ENCODE assay signal across 19 cellular contexts in genomic region chr17:82266142-82266541, GRCh38. TPM values are rescaled to one million over a fixed set of nuclear protein-coding genes. Genes with fewer than 3 reads are reported as not detected.
A peak's percentile ranks its signal among the peaks of the same experiment; 100 is the strongest.
DNase-seq lines count a peak whose midpoint lies in the region; ATAC-seq and TF ChIP-seq lines count a peak whose summit lies in the region.
"Had no signal": no experiment of that assay in that cellular context is flagged by ENCODE, and none has a peak within 500 bp of the region (broad histone marks: within the 10 kb centered on the region; RNA-seq: fewer than 3 reads in every experiment).

No MANE protein-coding gene starts in this region.

- H3K4me3 Mint-ChIP-seq in activated T-cell treated with anti-CD3 and anti-CD28 coated beads, Interleukin-2, amount 50 U/mL, for 72 hours = no peak overlapping the region
- no peak overlapping the region for H3K4me3 Mint-ChIP-seq in chondrocyte (ENCODE audit: unreplicated experiment)
- H3K4me3 Mint-ChIP-seq in naive thymus-derived CD8-positive, alpha-beta T cell = peak overlapping the region in 4 of 10 donors; percentile 2 to 52 (median 10)

- peak overlapping the region; percentile 78 to 79 for H3K27ac ChIP-seq in tibial artery
- H3K27ac ChIP-seq: ovary, SK-N-MC had no signal

- peaks cover 52% of the 10 kb centered on the region for H3K4me1 Mint-ChIP-seq in activated T-cell treated with anti-CD3 and anti-CD28 coated beads, Interleukin-2, amount 50 U/mL, for 72 hours (ENCODE audit: low read depth)
- H3K4me1 Mint-ChIP-seq in chondrocyte (ENCODE audit: low read depth) = peaks cover 57% of the 10 kb centered on the region
- peaks cover 30 to 71% (median 56%) of the 10 kb centered on the region in 4 donors for H3K4me1 Mint-ChIP-seq in naive thymus-derived CD8-positive, alpha-beta T cell

- no peak for ATAC-seq in activated T-cell treated with anti-CD3 and anti-CD28 coated beads, Interleukin-2, amount 50 U/mL, for 72 hours (replicated peaks in 1 of 2)
- no peak for ATAC-seq in naive thymus-derived CD8-positive, alpha-beta T cell
- ATAC-seq in HG03520 (IDR thresholded peaks at IDR 0.05; ENCODE audit: unreplicated experiment) = no peak
- ATAC-seq: GM12878 had no signal

- intact Hi-C loops in tibial artery (cut with DNase I; ENCODE audit: low total_unique reads) (no loop called here), lower leg skin (cut with DNase I; ENCODE audit: low total_unique reads) (loop anchor here (5.0 kb wide), 1 partner anchor 1819 kb away; no protein-coding TSS in a partner anchor)

- WGBS in lower leg skin, 2 donors = 89 to 92% methylated on average over 10 of the region's 10 CpGs

- H3K36me3 Mint-ChIP-seq in activated T-cell treated with anti-CD3 and anti-CD28 coated beads, Interleukin-2, amount 50 U/mL, for 72 hours (ENCODE audit: insufficient read depth in 2 of 2) = peaks cover 18 to 40% of the 10 kb centered on the region in 2 donors
- peaks cover 19% of the 10 kb centered on the region for H3K36me3 Mint-ChIP-seq in chondrocyte (ENCODE audit: low read depth)
- H3K36me3 Mint-ChIP-seq in naive thymus-derived CD8-positive, alpha-beta T cell = peaks cover 0 to 90% (median 8%) of the 10 kb centered on the region in 3 donors

- DNase-seq in activated T-cell treated with anti-CD3 and anti-CD28 coated beads, Interleukin-2, amount 50 U/mL, for 72 hours = no peak
- no peak for DNase-seq in activated T-cell treated with anti-CD3 and anti-CD28 coated beads, Interleukin-2, amount 50 U/mL, for 48 hours
- DNase-seq in chondrocyte (ENCODE audit: low spot score) = no peak
- no peak for DNase-seq in naive thymus-derived CD8-positive, alpha-beta T cell
- no peak for DNase-seq in tibial artery
- no peak for DNase-seq in NK-92 treated with Interleukin-12 subunit alpha and Interleukin-12 subunit beta, amount 100 ng/mL, for 24 hours (lab: John Stamatoyannopoulos, UW)
- DNase-seq in lower leg skin (ENCODE audit: low spot score in 2 of 2) = no peak
- DNase-seq: activated CD4-positive, alpha-beta T cell treated with anti-CD3 and anti-CD28 coated beads for 4 hours; activated gamma-delta T cell; colonic mucosa; DMS79 treated with DMSO at 0.1 percent for 48 hours; NCI-H187; NCI-H82; ovary; stimulated activated CD4-positive, alpha-beta T cell treated with anti-CD3 and anti-CD28 coated beads, Interleukin-4, amount 100 ng/mL, for 1 hour had no signal

- no peak for TF ChIP-seq POLR2A in lower leg skin (IDR thresholded peaks at IDR 0.05)

- no peaks in the 10 kb centered on the region for H3K9me3 ChIP-seq in tibial artery
- H3K9me3 ChIP-seq: colonic mucosa, ovary had no signal

- H3K27me3 Mint-ChIP-seq in activated T-cell treated with anti-CD3 and anti-CD28 coated beads, Interleukin-2, amount 50 U/mL, for 72 hours (ENCODE audit: low read depth) = no peaks in the 10 kb centered on the region
- no peaks in the 10 kb centered on the region for H3K27me3 Mint-ChIP-seq in chondrocyte (ENCODE audit: low read depth)
- H3K27me3 Mint-ChIP-seq in naive thymus-derived CD8-positive, alpha-beta T cell = no peaks in the 10 kb centered on the region

- no peaks in the 10 kb centered on the region for H3K27me3 ChIP-seq in tibial artery
- H3K27me3 ChIP-seq: colonic mucosa, ovary had no signal

- peaks cover 4 to 58% (median 46%) of the 10 kb centered on the region in 4 donors for H3K4me1 ChIP-seq in tibial artery

- H3K36me3 ChIP-seq in tibial artery = peaks cover 40 to 71% (median 57%) of the 10 kb centered on the region in 3 donors
- H3K36me3 ChIP-seq: ovary had no signal

- H3K9me3 Mint-ChIP-seq in activated T-cell treated with anti-CD3 and anti-CD28 coated beads, Interleukin-2, amount 50 U/mL, for 72 hours = no peaks in the 10 kb centered on the region
- no peaks in the 10 kb centered on the region for H3K9me3 Mint-ChIP-seq in chondrocyte (ENCODE audit: low read depth)
- no peaks in the 10 kb centered on the region for H3K9me3 Mint-ChIP-seq in naive thymus-derived CD8-positive, alpha-beta T cell

- POLR2A ChIA-PET in naive thymus-derived CD8-positive, alpha-beta T cell (lab: Charles Lee) = interaction anchor here (0.7 kb wide), 1 partner anchor 50 kb away, joined by 7 read pairs; no protein-coding TSS in a partner anchor

- TF ChIP-seq CTCF in chondrocyte (IDR thresholded peaks at IDR 0.05) = no peak
- no peak for TF ChIP-seq CTCF in tibial artery (IDR thresholded peaks at IDR 0.05)
- no peak for TF ChIP-seq CTCF in lower leg skin (IDR thresholded peaks at IDR 0.05)

- H3K27ac Mint-ChIP-seq in activated T-cell treated with anti-CD3 and anti-CD28 coated beads, Interleukin-2, amount 50 U/mL, for 72 hours = peak overlapping the region; percentile 82
- peak overlapping the region; percentile 98 for H3K27ac Mint-ChIP-seq in chondrocyte (ENCODE audit: unreplicated experiment)
- peak overlapping the region in 9 of 10 donors; percentile 26 to 82 (median 63) for H3K27ac Mint-ChIP-seq in naive thymus-derived CD8-positive, alpha-beta T cell

- H3K4me3 ChIP-seq in tibial artery (no peak overlapping the region), lower leg skin (ENCODE audit: low read depth, poor library complexity, severe bottlenecking) (no peak overlapping the region)
- H3K4me3 ChIP-seq: colonic mucosa, GM12878, ovary, SK-N-MC had no signal

RNA-seq across cellular contexts. Expression of gene CSNK1D, which starts 7.4 kb away (rescaled TPM):
- 100 to 1,000 TPM; 166 to 170 TPM for total RNA-seq in activated T-cell treated with anti-CD3 and anti-CD28 coated beads, Interleukin-2, amount 50 U/mL, for 72 hours
- total RNA-seq in chondrocyte (93.0 to 94.5 TPM (median 93.9 TPM) in 3 replicates), lower leg skin (10 to 100 TPM; 46.0 to 88.4 (median 56.4) TPM)
- 100 to 1,000 TPM; 184 to 201 TPM for total RNA-seq in naive thymus-derived CD8-positive, alpha-beta T cell
- polyA plus RNA-seq in naive thymus-derived CD8-positive, alpha-beta T cell = 10 to 100 TPM; 47.6 to 72.1 (median 48.6) TPM

RNA-seq across cellular contexts. Expression of gene SLC16A3, which starts 37.3 kb away (rescaled TPM):
- total RNA-seq in activated T-cell treated with anti-CD3 and anti-CD28 coated beads, Interleukin-2, amount 50 U/mL, for 72 hours = 10 to 100 TPM; 42.8 to 74.5 TPM
- total RNA-seq in chondrocyte (53.3 to 206 TPM (median 189 TPM) in 3 replicates), lower leg skin (10 to 100 TPM; 10.0 to 18.5 (median 15.2) TPM)
- 10 to 100 TPM; 10.1 to 11.6 TPM for total RNA-seq in naive thymus-derived CD8-positive, alpha-beta T cell
- 1 to 10 TPM in 2 of 3 donors, under 1 TPM in 1; 0.91 to 1.5 (median 1.0) TPM for polyA plus RNA-seq in naive thymus-derived CD8-positive, alpha-beta T cell

RNA-seq across cellular contexts. Expression of gene CD7, which starts 51.3 kb away (rescaled TPM):
- 1,000 to 10,000 TPM in 1 of 2 donors, 100 to 1,000 TPM in 1; 845 to 1,007 TPM for total RNA-seq in activated T-cell treated with anti-CD3 and anti-CD28 coated beads, Interleukin-2, amount 50 U/mL, for 72 hours
- not detected in 3 replicates for total RNA-seq in chondrocyte
- total RNA-seq in naive thymus-derived CD8-positive, alpha-beta T cell = 10 to 100 TPM; 66.9 to 67.8 TPM
- polyA plus RNA-seq in naive thymus-derived CD8-positive, alpha-beta T cell = 100 to 1,000 TPM; 166 to 233 (median 205) TPM
- under 1 TPM in 2 of 4 donors, not detected in 2; 0.45 to 0.99 TPM for total RNA-seq in lower leg skin
- total RNA-seq: fibroblast of villous mesenchyme had no signal
- polyA plus RNA-seq: GM12878 had no signal

RNA-seq across cellular contexts. Expression of gene CCDC57, which starts 53.5 kb away (rescaled TPM):
- 10 to 100 TPM; 76.9 to 78.8 TPM for total RNA-seq in activated T-cell treated with anti-CD3 and anti-CD28 coated beads, Interleukin-2, amount 50 U/mL, for 72 hours
- total RNA-seq in chondrocyte = 23.5 to 39.8 TPM (median 24.1 TPM) in 3 replicates
- 10 to 100 TPM; 72.9 to 80.0 TPM for total RNA-seq in naive thymus-derived CD8-positive, alpha-beta T cell
- 10 to 100 TPM; 39.6 to 53.5 (median 42.4) TPM for polyA plus RNA-seq in naive thymus-derived CD8-positive, alpha-beta T cell
- total RNA-seq in lower leg skin = 10 to 100 TPM; 16.0 to 33.5 (median 31.5) TPM

Comparison
In these comparisons a context has a peak if more than half of its experiments do, and no peak if none do; other contexts are left out.
1. RNA of gene CD7, which starts 51.3 kb away (total RNA-seq): 845 to 1,007 TPM in activated T-cell treated with anti-CD3 and anti-CD28 coated beads, Interleukin-2, amount 50 U/mL, for 72 hours and 66.9 to 67.8 TPM in naive thymus-derived CD8-positive, alpha-beta T cell; 0.45 to 0.99 TPM in lower leg skin and not detected in chondrocyte; every median in the first group is over 10 times any median in the second.
2. Peak in every context shown above with its lines, with median percentiles within 50 percentile points of each other: H3K27ac Mint-ChIP-seq.